1 cellular context compared by ENCODE assay signal in the genomic region with DNA sequence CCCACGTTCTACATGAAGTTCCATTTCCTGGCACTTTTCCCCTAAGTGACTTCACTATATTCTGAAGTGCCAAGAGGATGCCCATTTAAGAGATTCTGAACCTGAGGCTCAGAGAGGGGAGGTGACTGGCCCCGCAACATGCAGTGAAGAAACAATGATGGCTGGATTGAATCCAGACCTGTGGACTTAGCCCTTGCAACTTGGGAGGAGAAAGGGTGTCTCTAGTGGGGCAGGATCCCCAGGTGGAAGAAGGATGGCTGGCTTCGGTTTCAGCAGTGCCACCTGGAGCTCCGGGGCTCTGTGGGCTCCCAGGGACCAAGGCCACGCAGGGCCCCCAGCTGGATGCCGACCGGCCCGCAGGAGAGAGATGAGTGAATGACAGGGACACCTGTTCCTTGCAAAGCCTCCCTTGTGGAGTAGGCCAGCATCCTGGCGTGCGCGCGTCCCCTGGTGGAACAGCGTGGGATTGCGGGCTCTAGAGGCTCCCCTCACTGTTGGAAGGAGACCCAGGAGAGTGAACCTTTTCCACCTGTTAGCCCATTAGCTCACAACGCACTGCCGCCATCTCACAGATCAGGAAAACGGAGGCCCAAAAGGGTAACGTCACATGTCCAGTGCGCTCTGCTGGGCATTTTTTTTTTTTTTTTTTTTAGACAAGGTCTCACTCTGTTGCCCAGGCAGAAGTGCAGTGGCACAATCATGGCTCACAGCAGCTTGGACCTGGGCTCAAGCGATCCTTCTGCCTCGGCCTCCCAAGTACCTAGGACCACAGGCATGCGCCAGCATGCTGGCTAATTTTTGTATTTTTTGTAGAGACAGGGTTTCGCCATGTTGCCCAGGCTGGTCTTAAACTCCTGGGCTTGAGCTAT.
TF ChIP-seq lines count a peak whose summit lies in the region.

No MANE protein-coding gene starts in this region.

TF ChIP-seq in HCT116, 20 proteins besides CTCF, POLR2A, EP300 and RAD21 (continued from another document):
- no peak for TF ChIP-seq ELF1 (IDR thresholded peaks at IDR 0.05; ENCODE audit: borderline replicate concordance, low read depth)
- TF ChIP-seq, protein P1, sequence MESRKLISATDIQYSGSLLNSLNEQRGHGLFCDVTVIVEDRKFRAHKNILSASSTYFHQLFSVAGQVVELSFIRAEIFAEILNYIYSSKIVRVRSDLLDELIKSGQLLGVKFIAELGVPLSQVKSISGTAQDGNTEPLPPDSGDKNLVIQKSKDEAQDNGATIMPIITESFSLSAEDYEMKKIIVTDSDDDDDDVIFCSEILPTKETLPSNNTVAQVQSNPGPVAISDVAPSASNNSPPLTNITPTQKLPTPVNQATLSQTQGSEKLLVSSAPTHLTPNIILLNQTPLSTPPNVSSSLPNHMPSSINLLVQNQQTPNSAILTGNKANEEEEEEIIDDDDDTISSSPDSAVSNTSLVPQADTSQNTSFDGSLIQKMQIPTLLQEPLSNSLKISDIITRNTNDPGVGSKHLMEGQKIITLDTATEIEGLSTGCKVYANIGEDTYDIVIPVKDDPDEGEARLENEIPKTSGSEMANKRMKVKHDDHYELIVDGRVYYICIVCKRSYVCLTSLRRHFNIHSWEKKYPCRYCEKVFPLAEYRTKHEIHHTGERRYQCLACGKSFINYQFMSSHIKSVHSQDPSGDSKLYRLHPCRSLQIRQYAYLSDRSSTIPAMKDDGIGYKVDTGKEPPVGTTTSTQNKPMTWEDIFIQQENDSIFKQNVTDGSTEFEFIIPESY (IDR thresholded peaks at IDR 0.05; ENCODE audit: extremely low read depth, insufficient replicate concordance, low read length): no peak
- TF ChIP-seq SIN3A (IDR thresholded peaks at IDR 0.05; ENCODE audit: low read depth): no peak
- no peak for TF ChIP-seq CBX3 (IDR thresholded peaks at IDR 0.05; ENCODE audit: low read depth)
- TF ChIP-seq EGR1 (IDR thresholded peaks at IDR 0.05; ENCODE audit: low read depth): no peak
- no peak for TF ChIP-seq CEBPB (IDR thresholded peaks at IDR 0.05; ENCODE audit: low read depth)
- no peak for TF ChIP-seq SRF (IDR thresholded peaks at IDR 0.05; ENCODE audit: low read depth)
- TF ChIP-seq JUND (IDR thresholded peaks at IDR 0.05): no peak
- TF ChIP-seq, protein P2, sequence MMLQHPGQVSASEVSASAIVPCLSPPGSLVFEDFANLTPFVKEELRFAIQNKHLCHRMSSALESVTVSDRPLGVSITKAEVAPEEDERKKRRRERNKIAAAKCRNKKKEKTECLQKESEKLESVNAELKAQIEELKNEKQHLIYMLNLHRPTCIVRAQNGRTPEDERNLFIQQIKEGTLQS (IDR thresholded peaks at IDR 0.05): no peak
- no peak for TF ChIP-seq ZNF274 (IDR thresholded peaks at IDR 0.05; ENCODE audit: low read depth, low read length)
- TF ChIP-seq POLR2AphosphoS5 (IDR thresholded peaks at IDR 0.05; ENCODE audit: low read depth, low read length): no peak
- TF ChIP-seq, protein P3, sequence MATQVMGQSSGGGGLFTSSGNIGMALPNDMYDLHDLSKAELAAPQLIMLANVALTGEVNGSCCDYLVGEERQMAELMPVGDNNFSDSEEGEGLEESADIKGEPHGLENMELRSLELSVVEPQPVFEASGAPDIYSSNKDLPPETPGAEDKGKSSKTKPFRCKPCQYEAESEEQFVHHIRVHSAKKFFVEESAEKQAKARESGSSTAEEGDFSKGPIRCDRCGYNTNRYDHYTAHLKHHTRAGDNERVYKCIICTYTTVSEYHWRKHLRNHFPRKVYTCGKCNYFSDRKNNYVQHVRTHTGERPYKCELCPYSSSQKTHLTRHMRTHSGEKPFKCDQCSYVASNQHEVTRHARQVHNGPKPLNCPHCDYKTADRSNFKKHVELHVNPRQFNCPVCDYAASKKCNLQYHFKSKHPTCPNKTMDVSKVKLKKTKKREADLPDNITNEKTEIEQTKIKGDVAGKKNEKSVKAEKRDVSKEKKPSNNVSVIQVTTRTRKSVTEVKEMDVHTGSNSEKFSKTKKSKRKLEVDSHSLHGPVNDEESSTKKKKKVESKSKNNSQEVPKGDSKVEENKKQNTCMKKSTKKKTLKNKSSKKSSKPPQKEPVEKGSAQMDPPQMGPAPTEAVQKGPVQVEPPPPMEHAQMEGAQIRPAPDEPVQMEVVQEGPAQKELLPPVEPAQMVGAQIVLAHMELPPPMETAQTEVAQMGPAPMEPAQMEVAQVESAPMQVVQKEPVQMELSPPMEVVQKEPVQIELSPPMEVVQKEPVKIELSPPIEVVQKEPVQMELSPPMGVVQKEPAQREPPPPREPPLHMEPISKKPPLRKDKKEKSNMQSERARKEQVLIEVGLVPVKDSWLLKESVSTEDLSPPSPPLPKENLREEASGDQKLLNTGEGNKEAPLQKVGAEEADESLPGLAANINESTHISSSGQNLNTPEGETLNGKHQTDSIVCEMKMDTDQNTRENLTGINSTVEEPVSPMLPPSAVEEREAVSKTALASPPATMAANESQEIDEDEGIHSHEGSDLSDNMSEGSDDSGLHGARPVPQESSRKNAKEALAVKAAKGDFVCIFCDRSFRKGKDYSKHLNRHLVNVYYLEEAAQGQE (IDR thresholded peaks at IDR 0.05; ENCODE audit: low read depth): no peak
- no peak for TF ChIP-seq ZFX (IDR thresholded peaks at IDR 0.05)
- TF ChIP-seq, protein P4, sequence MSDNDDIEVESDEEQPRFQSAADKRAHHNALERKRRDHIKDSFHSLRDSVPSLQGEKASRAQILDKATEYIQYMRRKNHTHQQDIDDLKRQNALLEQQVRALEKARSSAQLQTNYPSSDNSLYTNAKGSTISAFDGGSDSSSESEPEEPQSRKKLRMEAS (IDR thresholded peaks at IDR 0.05): no peak
- TF ChIP-seq TCF7L2 (IDR thresholded peaks at IDR 0.05; ENCODE audit: borderline replicate concordance, extremely low read depth, insufficient read depth, insufficient read length): no peak
- TF ChIP-seq SP1 (IDR thresholded peaks at IDR 0.05; ENCODE audit: low read depth): no peak
